ENCODE assay signal across 1 cellular context in the genomic region with DNA sequence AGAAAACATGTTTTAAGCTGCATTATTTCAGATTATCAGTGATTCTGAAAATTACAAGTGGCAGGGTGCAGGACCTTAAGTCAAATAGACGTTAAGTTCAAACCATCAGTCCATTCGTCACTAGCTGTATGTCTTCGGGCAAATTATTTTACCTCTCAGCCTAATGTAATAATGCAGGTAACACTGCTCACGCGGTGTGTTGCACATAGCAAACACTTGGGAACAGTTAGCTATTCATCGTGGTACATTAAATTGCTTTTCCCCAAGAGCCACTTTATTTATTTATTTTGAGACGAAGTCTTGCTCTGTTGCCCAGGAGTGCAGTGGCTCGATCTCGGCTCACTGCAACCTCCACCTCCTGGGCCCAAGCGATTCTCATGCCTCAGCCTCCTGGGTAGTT.
TF ChIP-seq lines count a peak whose summit lies in the region.

No MANE protein-coding gene starts in this region.

TF ChIP-seq in IMR-90, 13 proteins besides CTCF, POLR2A, EP300 and RAD21:
- TF ChIP-seq RFX5 (IDR thresholded peaks at IDR 0.05; ENCODE audit: low read depth, low read length), result no peak
- TF ChIP-seq, protein P1, sequence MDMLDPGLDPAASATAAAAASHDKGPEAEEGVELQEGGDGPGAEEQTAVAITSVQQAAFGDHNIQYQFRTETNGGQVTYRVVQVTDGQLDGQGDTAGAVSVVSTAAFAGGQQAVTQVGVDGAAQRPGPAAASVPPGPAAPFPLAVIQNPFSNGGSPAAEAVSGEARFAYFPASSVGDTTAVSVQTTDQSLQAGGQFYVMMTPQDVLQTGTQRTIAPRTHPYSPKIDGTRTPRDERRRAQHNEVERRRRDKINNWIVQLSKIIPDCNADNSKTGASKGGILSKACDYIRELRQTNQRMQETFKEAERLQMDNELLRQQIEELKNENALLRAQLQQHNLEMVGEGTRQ (IDR thresholded peaks at IDR 0.05; ENCODE audit: low read depth, low read length), result no peak
- no peak for TF ChIP-seq MXI1 (IDR thresholded peaks at IDR 0.05; ENCODE audit: borderline replicate concordance, low read depth, low read length)
- no peak for TF ChIP-seq CEBPB (IDR thresholded peaks at IDR 0.05; ENCODE audit: low read depth, low read length)
- TF ChIP-seq NFE2L2 (IDR thresholded peaks at IDR 0.05; ENCODE audit: low read depth, low read length), result no peak
- TF ChIP-seq RCOR1 (IDR thresholded peaks at IDR 0.05; ENCODE audit: insufficient replicate concordance, low read length), result no peak
- no peak for TF ChIP-seq MAFK (IDR thresholded peaks at IDR 0.05; ENCODE audit: low read depth, low read length)
- no peak for TF ChIP-seq CHD1 (IDR thresholded peaks at IDR 0.05; ENCODE audit: low read depth, low read length)
- TF ChIP-seq BHLHE40 (IDR thresholded peaks at IDR 0.05; ENCODE audit: low read depth, low read length), result no peak
- no peak for TF ChIP-seq ELK1 (IDR thresholded peaks at IDR 0.05; ENCODE audit: borderline replicate concordance, low read depth, low read length)
- TF ChIP-seq MAZ (IDR thresholded peaks at IDR 0.05; ENCODE audit: borderline replicate concordance, low read depth, low read length), result no peak
- no peak for TF ChIP-seq SMC3 (IDR thresholded peaks at IDR 0.05; ENCODE audit: low read depth, low read length)
- no peak for TF ChIP-seq FOS (IDR thresholded peaks at IDR 0.05; ENCODE audit: low read depth, low read length)
